23 cellular contexts compared by ENCODE assay signal in the genomic region with DNA sequence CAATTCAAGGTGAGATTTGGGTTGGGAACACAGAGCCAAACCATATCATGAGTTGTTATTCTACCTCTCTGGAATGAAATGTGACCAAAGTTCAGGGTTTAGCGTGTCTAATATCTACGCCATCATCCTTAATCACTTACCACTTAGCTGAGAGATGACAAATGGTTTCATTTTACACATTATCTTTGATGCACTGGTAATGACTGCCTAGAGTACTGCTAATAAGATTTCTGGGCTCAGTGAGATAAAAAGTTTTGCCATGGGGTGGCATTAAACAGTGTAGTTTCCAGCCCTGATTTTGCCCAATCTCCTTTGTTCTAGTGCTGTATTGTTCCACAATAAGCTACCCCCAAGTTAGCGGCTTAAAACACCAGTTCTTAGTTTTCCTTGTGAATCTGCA.
DNase-seq lines count a peak whose midpoint lies in the region; ATAC-seq, FAIRE-seq and TF ChIP-seq lines count a peak whose summit lies in the region.
"Had no signal": no experiment of that assay in that cellular context is flagged by ENCODE, and none has a peak within 500 bp of the region (broad histone marks: within the 10 kb centered on the region; RNA-seq: fewer than 3 reads in every experiment).

No MANE protein-coding gene starts in this region.

- POLR2A ChIA-PET in activated CD4-positive, alpha-beta T cell treated with anti-CD3 and anti-CD28 coated beads for 36 hours (lab: Charles Lee) = interaction anchor here (0.6 to 1.0 kb wide), 2 partner anchors 46 to 429 kb away, joined by 3 read pairs; a partner anchor contains a TSS
- POLR2A ChIA-PET in endothelial cell of umbilical vein (lab: Charles Lee) = no interaction called here

- no peaks in the 10 kb centered on the region for H3K79me2 ChIP-seq in endothelial cell of umbilical vein (ENCODE audit: control insufficient read depth, insufficient read depth, low read length)

- no peak for TF ChIP-seq CTCF in endothelial cell of umbilical vein (IDR thresholded peaks at IDR 0.05; ENCODE audit: extremely low read depth in 1 of 2, insufficient read depth in 1 of 2, low read depth in 1 of 2, low read length in 2 of 2)

- no peak overlapping the region for H3K9ac ChIP-seq in endothelial cell of umbilical vein (replicated peaks; ENCODE audit: extremely low read depth, insufficient read depth, low read length)

- FAIRE-seq in endothelial cell of umbilical vein (lab: Jason Lieb, UNC) = peak; percentile 24
- FAIRE-seq: D721Med, GM12878, HepG2 had no signal

- TF ChIP-seq POLR2A in endothelial cell of umbilical vein (IDR thresholded peaks at IDR 0.05; ENCODE audit: low read depth, low read length) = no peak

- dilution Hi-C loops in endothelial cell of umbilical vein (cut with MboI; ENCODE audit: extremely low pct_ligation_motif_present, low sequenced_read_pairs) = no loop called here

- no peaks in the 10 kb centered on the region for H4K20me1 ChIP-seq in endothelial cell of umbilical vein (replicated peaks; ENCODE audit: control insufficient read depth, extremely low read depth, insufficient read depth, low read length)

- no peak overlapping the region for H3K27ac Mint-ChIP-seq in activated CD4-positive, alpha-beta T cell treated with anti-CD3 and anti-CD28 coated beads for 36 hours
- H3K27ac Mint-ChIP-seq: CD8-positive, alpha-beta T cell had no signal

- peaks cover 31% of the 10 kb centered on the region for H3K4me1 Mint-ChIP-seq in activated CD4-positive, alpha-beta T cell treated with anti-CD3 and anti-CD28 coated beads for 36 hours

- no peaks in the 10 kb centered on the region for H3K9me3 ChIP-seq in endothelial cell of umbilical vein (replicated peaks; ENCODE audit: control insufficient read depth, insufficient read depth, low read length)
- H3K9me3 ChIP-seq: MG63 had no signal

- intact Hi-C loops in activated CD4-positive, alpha-beta T cell treated with anti-CD3 and anti-CD28 coated beads for 36 hours (cut with DNase I, micrococcal nuclease) = no loop called here
- intact Hi-C loops in endothelial cell of umbilical vein (cut with micrococcal nuclease) = no loop called here

- H3K27ac ChIP-seq in endothelial cell of umbilical vein (ENCODE audit: insufficient read depth, low read depth, low read length) = no peak overlapping the region

- no peak overlapping the region for H3K4me3 ChIP-seq in endothelial cell of umbilical vein (replicated peaks in 1 of 3; ENCODE audit: insufficient read depth in 1 of 3, low read depth in 1 of 3, low read length in 3 of 3)
- H3K4me3 ChIP-seq: GM12878, MG63 had no signal

- ATAC-seq in activated CD4-positive, alpha-beta T cell treated with anti-CD3 and anti-CD28 coated beads for 36 hours = peak; percentile 87
- no peak; the same call in 2 of the 3 replicates for ATAC-seq in SK-N-SH treated with all-trans-retinoic acid at 6 μM for 48 hours
- ATAC-seq in HG03135 (IDR thresholded peaks at IDR 0.05; ENCODE audit: unreplicated experiment) = no peak
- ATAC-seq: CD8-positive, alpha-beta T cell; GM12878; HepG2 had no signal

- CTCF ChIA-PET in activated CD4-positive, alpha-beta T cell treated with anti-CD3 and anti-CD28 coated beads for 36 hours (lab: Charles Lee) = interaction anchor here (0.6 kb wide), 1 partner anchor 170 kb away, joined by 3 read pairs; no protein-coding TSS in a partner anchor
- CTCF ChIA-PET in endothelial cell of umbilical vein (lab: Charles Lee) = no interaction called here

- no peaks in the 10 kb centered on the region for H3K4me1 ChIP-seq in endothelial cell of umbilical vein (ENCODE audit: control insufficient read depth, extremely low read depth, insufficient read depth, low read length)

- BruUV-seq in endothelial cell of umbilical vein (replicated peaks; lab: Mats Ljungman, UMichigan) = no TSS peak

- H3K9me1 ChIP-seq in endothelial cell of umbilical vein (replicated peaks; ENCODE audit: control insufficient read depth, extremely low read depth, insufficient read depth, low read length) = no peaks in the 10 kb centered on the region

- no peaks in the 10 kb centered on the region for H3K27me3 ChIP-seq in endothelial cell of umbilical vein (ENCODE audit: control insufficient read depth in 2 of 2, insufficient read depth in 2 of 2, low read length in 2 of 2)

- H3K36me3 Mint-ChIP-seq in activated CD4-positive, alpha-beta T cell treated with anti-CD3 and anti-CD28 coated beads for 36 hours (ENCODE audit: low read depth) = no peaks in the 10 kb centered on the region
- H3K36me3 Mint-ChIP-seq: CD8-positive, alpha-beta T cell had no signal

- no peak overlapping the region for H3K4me3 Mint-ChIP-seq in activated CD4-positive, alpha-beta T cell treated with anti-CD3 and anti-CD28 coated beads for 36 hours
- H3K4me3 Mint-ChIP-seq: CD8-positive, alpha-beta T cell had no signal

- H3K36me3 ChIP-seq in endothelial cell of umbilical vein (ENCODE audit: control insufficient read depth in 2 of 2, extremely low read depth in 1 of 2, insufficient read depth in 2 of 2, low read length in 2 of 2) = no peaks in the 10 kb centered on the region
- H3K36me3 ChIP-seq: MG63 had no signal

- DNase-seq in activated CD4-positive, alpha-beta T cell treated with anti-CD3 and anti-CD28 coated beads for 36 hours = no peak
- no peak for DNase-seq in activated CD4-positive, alpha-beta T cell treated with anti-CD3 and anti-CD28 coated beads, Interleukin-2, amount 50 U/mL, for 1 hour
- DNase-seq in Daoy (ENCODE audit: low read depth) (peak; percentile 5), endothelial cell of umbilical vein (ENCODE audit: low read depth, low spot score) (no peak), NCI-H526 (lab: John Stamatoyannopoulos, UW) (no peak), SK-N-DZ (ENCODE audit: low spot score) (no peak)
- DNase-seq: CD8-positive, alpha-beta T cell; DMS79; GDM1; KG1; MG63; NCI-H1092 treated with DMSO at 0.1 percent for 48 hours; NCI-H1694; NCI-H2107; NCI-H345; NCI-H526 treated with DMSO at 0.1 percent for 48 hours; OCI-M1; SHP77 treated with DMSO at 0.1 percent for 48 hours had no signal

- no peaks in the 10 kb centered on the region for H3K9me3 Mint-ChIP-seq in activated CD4-positive, alpha-beta T cell treated with anti-CD3 and anti-CD28 coated beads for 36 hours (ENCODE audit: low read depth)
- H3K9me3 Mint-ChIP-seq: CD8-positive, alpha-beta T cell had no signal

- no peaks in the 10 kb centered on the region for H3K27me3 Mint-ChIP-seq in activated CD4-positive, alpha-beta T cell treated with anti-CD3 and anti-CD28 coated beads for 36 hours

- no peak overlapping the region for H3K4me2 ChIP-seq in endothelial cell of umbilical vein (ENCODE audit: insufficient read depth, low read length)

- no peak overlapping the region for H2AFZ ChIP-seq in endothelial cell of umbilical vein (ENCODE audit: low read depth, low read length)

TF ChIP-seq in SK-N-SH treated with all-trans-retinoic acid at 6 μM for 48 hours, 23 proteins besides CTCF, POLR2A, EP300 and RAD21 (continues in another document):
- TF ChIP-seq BACH2 (CRISPR knock-in tag; IDR thresholded peaks at IDR 0.05; ENCODE audit: borderline replicate concordance) (no peak), TCF4 (CRISPR knock-in tag; IDR thresholded peaks at IDR 0.05; ENCODE audit: borderline replicate concordance) (no peak), ISL1 (CRISPR knock-in tag; IDR thresholded peaks at IDR 0.05) (no peak)

TF ChIP-seq in endothelial cell of umbilical vein, 7 proteins besides CTCF, POLR2A, EP300 and RAD21:
- TF ChIP-seq MYC (IDR thresholded peaks at IDR 0.05; ENCODE audit: low read depth, low read length) (no peak), GATA2 (IDR thresholded peaks at IDR 0.05; ENCODE audit: insufficient read depth, insufficient read length, low read depth, low read length) (no peak), EZH2 (IDR thresholded peaks at IDR 0.05; ENCODE audit: borderline replicate concordance, low read depth, low read length, severe bottlenecking) (no peak), FOS (IDR thresholded peaks at IDR 0.05; ENCODE audit: borderline replicate concordance, insufficient read depth, low read length) (no peak), POLR2AphosphoS5 (IDR thresholded peaks at IDR 0.05; ENCODE audit: insufficient read depth, low read depth, low read length) (no peak), JUN (IDR thresholded peaks at IDR 0.05; ENCODE audit: borderline replicate concordance, insufficient read depth, insufficient read length, low read depth) (no peak)
- TF ChIP-seq, protein P1, sequence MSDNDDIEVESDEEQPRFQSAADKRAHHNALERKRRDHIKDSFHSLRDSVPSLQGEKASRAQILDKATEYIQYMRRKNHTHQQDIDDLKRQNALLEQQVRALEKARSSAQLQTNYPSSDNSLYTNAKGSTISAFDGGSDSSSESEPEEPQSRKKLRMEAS (IDR thresholded peaks at IDR 0.05; ENCODE audit: insufficient read depth, insufficient read length) = no peak
